Comparison of ENCODE assay signal across 2 cellular contexts in the genomic region with DNA sequence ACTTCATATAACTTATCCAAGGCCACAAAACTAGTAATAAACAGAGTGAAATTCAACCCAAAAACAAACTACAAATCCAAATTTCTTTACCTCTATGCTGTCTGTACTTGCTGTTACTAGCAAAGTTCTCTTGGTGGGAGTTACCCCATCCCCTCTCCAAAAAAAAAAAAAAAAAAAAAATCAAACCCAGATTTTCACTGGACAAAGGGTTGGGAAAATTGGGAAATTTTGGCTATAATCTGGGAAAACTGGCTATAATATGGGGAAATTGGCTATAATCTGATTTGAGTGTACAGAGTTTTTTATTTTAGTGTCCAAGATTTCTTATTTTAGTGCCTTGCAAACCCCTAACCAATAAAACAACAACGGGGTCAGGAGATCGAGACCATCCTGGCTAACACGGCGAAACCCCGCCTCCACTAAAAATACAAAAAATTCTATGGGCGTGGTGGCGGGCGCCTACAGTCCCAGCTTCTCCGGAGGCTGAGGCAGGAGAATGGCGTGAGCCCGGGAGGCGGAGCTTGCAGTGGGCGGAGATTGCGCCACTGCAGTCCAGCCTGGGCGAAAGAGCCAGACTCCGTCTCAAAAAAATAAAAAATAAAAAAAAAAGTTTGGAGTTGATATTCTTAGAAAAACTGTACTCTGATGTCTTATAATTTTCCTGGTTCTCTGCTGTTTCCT.
TF ChIP-seq lines count a peak whose summit lies in the region.

No MANE protein-coding gene starts in this region.

TF ChIP-seq in SK-N-SH, 30 proteins besides CTCF, POLR2A, EP300 and RAD21 (continued from another document):
- TF ChIP-seq, protein P1, sequence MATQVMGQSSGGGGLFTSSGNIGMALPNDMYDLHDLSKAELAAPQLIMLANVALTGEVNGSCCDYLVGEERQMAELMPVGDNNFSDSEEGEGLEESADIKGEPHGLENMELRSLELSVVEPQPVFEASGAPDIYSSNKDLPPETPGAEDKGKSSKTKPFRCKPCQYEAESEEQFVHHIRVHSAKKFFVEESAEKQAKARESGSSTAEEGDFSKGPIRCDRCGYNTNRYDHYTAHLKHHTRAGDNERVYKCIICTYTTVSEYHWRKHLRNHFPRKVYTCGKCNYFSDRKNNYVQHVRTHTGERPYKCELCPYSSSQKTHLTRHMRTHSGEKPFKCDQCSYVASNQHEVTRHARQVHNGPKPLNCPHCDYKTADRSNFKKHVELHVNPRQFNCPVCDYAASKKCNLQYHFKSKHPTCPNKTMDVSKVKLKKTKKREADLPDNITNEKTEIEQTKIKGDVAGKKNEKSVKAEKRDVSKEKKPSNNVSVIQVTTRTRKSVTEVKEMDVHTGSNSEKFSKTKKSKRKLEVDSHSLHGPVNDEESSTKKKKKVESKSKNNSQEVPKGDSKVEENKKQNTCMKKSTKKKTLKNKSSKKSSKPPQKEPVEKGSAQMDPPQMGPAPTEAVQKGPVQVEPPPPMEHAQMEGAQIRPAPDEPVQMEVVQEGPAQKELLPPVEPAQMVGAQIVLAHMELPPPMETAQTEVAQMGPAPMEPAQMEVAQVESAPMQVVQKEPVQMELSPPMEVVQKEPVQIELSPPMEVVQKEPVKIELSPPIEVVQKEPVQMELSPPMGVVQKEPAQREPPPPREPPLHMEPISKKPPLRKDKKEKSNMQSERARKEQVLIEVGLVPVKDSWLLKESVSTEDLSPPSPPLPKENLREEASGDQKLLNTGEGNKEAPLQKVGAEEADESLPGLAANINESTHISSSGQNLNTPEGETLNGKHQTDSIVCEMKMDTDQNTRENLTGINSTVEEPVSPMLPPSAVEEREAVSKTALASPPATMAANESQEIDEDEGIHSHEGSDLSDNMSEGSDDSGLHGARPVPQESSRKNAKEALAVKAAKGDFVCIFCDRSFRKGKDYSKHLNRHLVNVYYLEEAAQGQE (IDR thresholded peaks at IDR 0.05; ENCODE audit: low read depth, low read length), result no peak
- TF ChIP-seq SMC3 (IDR thresholded peaks at IDR 0.05; ENCODE audit: low read depth, low read length) (no peak), YY1 (IDR thresholded peaks at IDR 0.05; ENCODE audit: low read depth) (no peak), TEAD4 (IDR thresholded peaks at IDR 0.05; ENCODE audit: borderline replicate concordance, insufficient read depth) (no peak), RCOR1 (IDR thresholded peaks at IDR 0.05; ENCODE audit: low read length) (no peak), FOSL2 (IDR thresholded peaks at IDR 0.05; ENCODE audit: borderline replicate concordance, low read depth) (no peak), EZH2phosphoT487 (IDR thresholded peaks at IDR 0.05; ENCODE audit: borderline replicate concordance, low read depth) (no peak)
- TF ChIP-seq, protein P2, sequence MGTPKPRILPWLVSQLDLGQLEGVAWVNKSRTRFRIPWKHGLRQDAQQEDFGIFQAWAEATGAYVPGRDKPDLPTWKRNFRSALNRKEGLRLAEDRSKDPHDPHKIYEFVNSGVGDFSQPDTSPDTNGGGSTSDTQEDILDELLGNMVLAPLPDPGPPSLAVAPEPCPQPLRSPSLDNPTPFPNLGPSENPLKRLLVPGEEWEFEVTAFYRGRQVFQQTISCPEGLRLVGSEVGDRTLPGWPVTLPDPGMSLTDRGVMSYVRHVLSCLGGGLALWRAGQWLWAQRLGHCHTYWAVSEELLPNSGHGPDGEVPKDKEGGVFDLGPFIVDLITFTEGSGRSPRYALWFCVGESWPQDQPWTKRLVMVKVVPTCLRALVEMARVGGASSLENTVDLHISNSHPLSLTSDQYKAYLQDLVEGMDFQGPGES (IDR thresholded peaks at IDR 0.05; ENCODE audit: low read depth, low read length), result no peak

TF ChIP-seq in SK-N-SH treated with all-trans-retinoic acid at 6 μM for 48 hours, 23 proteins besides CTCF, POLR2A, EP300 and RAD21 (continued from another document):
- TF ChIP-seq, protein P3, sequence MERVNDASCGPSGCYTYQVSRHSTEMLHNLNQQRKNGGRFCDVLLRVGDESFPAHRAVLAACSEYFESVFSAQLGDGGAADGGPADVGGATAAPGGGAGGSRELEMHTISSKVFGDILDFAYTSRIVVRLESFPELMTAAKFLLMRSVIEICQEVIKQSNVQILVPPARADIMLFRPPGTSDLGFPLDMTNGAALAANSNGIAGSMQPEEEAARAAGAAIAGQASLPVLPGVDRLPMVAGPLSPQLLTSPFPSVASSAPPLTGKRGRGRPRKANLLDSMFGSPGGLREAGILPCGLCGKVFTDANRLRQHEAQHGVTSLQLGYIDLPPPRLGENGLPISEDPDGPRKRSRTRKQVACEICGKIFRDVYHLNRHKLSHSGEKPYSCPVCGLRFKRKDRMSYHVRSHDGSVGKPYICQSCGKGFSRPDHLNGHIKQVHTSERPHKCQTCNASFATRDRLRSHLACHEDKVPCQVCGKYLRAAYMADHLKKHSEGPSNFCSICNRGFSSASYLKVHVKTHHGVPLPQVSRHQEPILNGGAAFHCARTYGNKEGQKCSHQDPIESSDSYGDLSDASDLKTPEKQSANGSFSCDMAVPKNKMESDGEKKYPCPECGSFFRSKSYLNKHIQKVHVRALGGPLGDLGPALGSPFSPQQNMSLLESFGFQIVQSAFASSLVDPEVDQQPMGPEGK (CRISPR knock-in tag; IDR thresholded peaks at IDR 0.05; ENCODE audit: borderline replicate concordance), result no peak
- TF ChIP-seq ZNF8 (CRISPR knock-in tag; IDR thresholded peaks at IDR 0.05) (no peak), TOX (CRISPR knock-in tag; IDR thresholded peaks at IDR 0.05; ENCODE audit: borderline replicate concordance) (no peak), ZFP30 (CRISPR knock-in tag; IDR thresholded peaks at IDR 0.05) (no peak), ZC3H10 (CRISPR knock-in tag; IDR thresholded peaks at IDR 0.05) (no peak)
- TF ChIP-seq, protein P4, sequence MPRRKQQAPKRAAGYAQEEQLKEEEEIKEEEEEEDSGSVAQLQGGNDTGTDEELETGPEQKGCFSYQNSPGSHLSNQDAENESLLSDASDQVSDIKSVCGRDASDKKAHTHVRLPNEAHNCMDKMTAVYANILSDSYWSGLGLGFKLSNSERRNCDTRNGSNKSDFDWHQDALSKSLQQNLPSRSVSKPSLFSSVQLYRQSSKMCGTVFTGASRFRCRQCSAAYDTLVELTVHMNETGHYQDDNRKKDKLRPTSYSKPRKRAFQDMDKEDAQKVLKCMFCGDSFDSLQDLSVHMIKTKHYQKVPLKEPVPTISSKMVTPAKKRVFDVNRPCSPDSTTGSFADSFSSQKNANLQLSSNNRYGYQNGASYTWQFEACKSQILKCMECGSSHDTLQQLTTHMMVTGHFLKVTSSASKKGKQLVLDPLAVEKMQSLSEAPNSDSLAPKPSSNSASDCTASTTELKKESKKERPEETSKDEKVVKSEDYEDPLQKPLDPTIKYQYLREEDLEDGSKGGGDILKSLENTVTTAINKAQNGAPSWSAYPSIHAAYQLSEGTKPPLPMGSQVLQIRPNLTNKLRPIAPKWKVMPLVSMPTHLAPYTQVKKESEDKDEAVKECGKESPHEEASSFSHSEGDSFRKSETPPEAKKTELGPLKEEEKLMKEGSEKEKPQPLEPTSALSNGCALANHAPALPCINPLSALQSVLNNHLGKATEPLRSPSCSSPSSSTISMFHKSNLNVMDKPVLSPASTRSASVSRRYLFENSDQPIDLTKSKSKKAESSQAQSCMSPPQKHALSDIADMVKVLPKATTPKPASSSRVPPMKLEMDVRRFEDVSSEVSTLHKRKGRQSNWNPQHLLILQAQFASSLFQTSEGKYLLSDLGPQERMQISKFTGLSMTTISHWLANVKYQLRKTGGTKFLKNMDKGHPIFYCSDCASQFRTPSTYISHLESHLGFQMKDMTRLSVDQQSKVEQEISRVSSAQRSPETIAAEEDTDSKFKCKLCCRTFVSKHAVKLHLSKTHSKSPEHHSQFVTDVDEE (CRISPR knock-in tag; IDR thresholded peaks at IDR 0.05), result no peak
